ENCODE assay signal across 8 cellular contexts in genomic region chr16:67155305-67156145, GRCh38. TPM values are rescaled to one million over a fixed set of nuclear protein-coding genes. Genes with fewer than 3 reads are reported as not detected.
DNase-seq lines count a peak whose midpoint lies in the region; ATAC-seq and TF ChIP-seq lines count a peak whose summit lies in the region.

No MANE protein-coding gene starts in this region.

- H4K8ac ChIP-seq in H9 (replicated peaks; ENCODE audit: insufficient read length, low read depth, low read length) (no peak overlapping the region), mesenchymal stem cell (ENCODE audit: low read length) (no peak overlapping the region)

- no peak overlapping the region for H2BK120ac ChIP-seq in H9 (ENCODE audit: low read depth, low read length, poor library complexity, severe bottlenecking)
- H2BK120ac ChIP-seq in mesenchymal stem cell (ENCODE audit: low read depth, low read length), result no peak overlapping the region

- peaks cover 13 to 22% of the 10 kb centered on the region in 2 experiments for H3K4me1 Mint-ChIP-seq in H9
- H3K4me1 Mint-ChIP-seq in activated CD8-positive, alpha-beta T cell treated with anti-CD3 and anti-CD28 coated beads, Interleukin-2, amount 10 ng/mL, durations not matched to agents 7 days and 5 days (ENCODE audit: low read depth), result peaks cover 70% of the 10 kb centered on the region

- no peak overlapping the region for H3K4me3 ChIP-seq in mesenchymal stem cell (ENCODE audit: insufficient read depth in 1 of 2, low read depth in 1 of 2, low read length in 2 of 2)

- H3K14ac ChIP-seq in H9 (ENCODE audit: insufficient read depth, low read length) (no peak overlapping the region), mesenchymal stem cell (ENCODE audit: low read length in 2 of 2) (peak overlapping the region in 1 of 2 experiments; percentile 71)

- no peaks in the 10 kb centered on the region for H3K79me1 ChIP-seq in H9 (ENCODE audit: insufficient read depth, low read depth, low read length, poor library complexity, severe bottlenecking)
- peaks cover 11% of the 10 kb centered on the region for H3K79me1 ChIP-seq in mesenchymal stem cell (replicated peaks; ENCODE audit: low read length, poor library complexity, severe bottlenecking)

- H3K56ac ChIP-seq in H9 (ENCODE audit: insufficient read length, low read depth, low read length), result no peak overlapping the region

- peak overlapping the region; percentile 51 for H3K4me2 ChIP-seq in H9 (ENCODE audit: insufficient read depth, insufficient read length, low read length)
- H3K4me2 ChIP-seq in mesenchymal stem cell (ENCODE audit: low read length, poor library complexity, severe bottlenecking), result peak overlapping the region; percentile 76

- POLR2A ChIA-PET in activated CD8-positive, alpha-beta T cell treated with anti-CD3 and anti-CD28 coated beads, Interleukin-2, amount 10 ng/mL, durations not matched to agents 7 days and 5 days (lab: Charles Lee), result interaction anchor here (0.6 to 1.2 kb wide), 7 partner anchors 10 to 201 kb away, joined by 3 to 5 read pairs (median 3); partner anchors contain the start of gene HSF4

- H3K4ac ChIP-seq in H9 (ENCODE audit: low read depth, low read length), result no peak overlapping the region
- H3K4ac ChIP-seq in mesenchymal stem cell (ENCODE audit: low read depth in 1 of 2, low read length in 2 of 2), result no peak overlapping the region

- no peaks in the 10 kb centered on the region for H3K79me2 ChIP-seq in H9 (ENCODE audit: insufficient read depth, low read length)

- H3K27me3 ChIP-seq in H9 (ENCODE audit: insufficient read depth, low read length) (peaks cover 77% of the 10 kb centered on the region), mesenchymal stem cell (ENCODE audit: control insufficient read depth in 1 of 2, insufficient read depth in 1 of 2, low read length in 2 of 2) (peaks cover 0 to 40% of the 10 kb centered on the region in 2 experiments)

- H3K27ac ChIP-seq in H9 (ENCODE audit: insufficient read length, low read depth, low read length) (no peak overlapping the region), mesenchymal stem cell (ENCODE audit: low read length, poor library complexity, severe bottlenecking) (no peak overlapping the region)

- no peak overlapping the region for H4K91ac ChIP-seq in H9 (ENCODE audit: insufficient read length, low read depth, low read length)
- H4K91ac ChIP-seq in mesenchymal stem cell (ENCODE audit: low read length), result no peak overlapping the region

- H2BK20ac ChIP-seq in H9 (ENCODE audit: low read depth, low read length, poor library complexity, severe bottlenecking), result no peak overlapping the region

- H3K27me3 Mint-ChIP-seq in H9 (ENCODE audit: low read depth), result peaks cover 96% of the 10 kb centered on the region
- H3K27me3 Mint-ChIP-seq in activated CD8-positive, alpha-beta T cell treated with anti-CD3 and anti-CD28 coated beads, Interleukin-2, amount 10 ng/mL, durations not matched to agents 7 days and 5 days (ENCODE audit: low read depth), result peaks cover 3% of the 10 kb centered on the region

- H3K36me3 Mint-ChIP-seq in H9 (ENCODE audit: insufficient read depth in 1 of 3, low read depth in 3 of 3), result no peaks in the 10 kb centered on the region; a peak in 1 of 7 replicates
- peaks cover 35% of the 10 kb centered on the region for H3K36me3 Mint-ChIP-seq in activated CD8-positive, alpha-beta T cell treated with anti-CD3 and anti-CD28 coated beads, Interleukin-2, amount 10 ng/mL, durations not matched to agents 7 days and 5 days (ENCODE audit: low read depth)

- peak overlapping the region; percentile 56 to 75 for H3K4me3 Mint-ChIP-seq in H9
- peak overlapping the region; percentile 69 for H3K4me3 Mint-ChIP-seq in activated CD8-positive, alpha-beta T cell treated with anti-CD3 and anti-CD28 coated beads, Interleukin-2, amount 10 ng/mL, durations not matched to agents 7 days and 5 days

- H3K23ac ChIP-seq in H9 (ENCODE audit: insufficient read length, low read depth, low read length), result no peak overlapping the region
- no peak overlapping the region for H3K23ac ChIP-seq in mesenchymal stem cell (ENCODE audit: low read length in 2 of 2)

- ATAC-seq in activated CD8-positive, alpha-beta T cell treated with anti-CD3 and anti-CD28 coated beads, Interleukin-2, amount 10 ng/mL, durations not matched to agents 7 days and 5 days, result peak; percentile 43

- H3K9me3 Mint-ChIP-seq in H9, result peaks cover 0 to 7% of the 10 kb centered on the region in 2 experiments; a peak in 3 of 5 replicates
- no peaks in the 10 kb centered on the region for H3K9me3 Mint-ChIP-seq in activated CD8-positive, alpha-beta T cell treated with anti-CD3 and anti-CD28 coated beads, Interleukin-2, amount 10 ng/mL, durations not matched to agents 7 days and 5 days (ENCODE audit: insufficient read depth)

- DNase-seq in Ammon's horn (ENCODE audit: low spot score) (peak; percentile 81), H9 (peak; percentile 85), NCI-H82 (lab: John Stamatoyannopoulos, UW) (peak; percentile 78), mesenchymal stem cell (peak; percentile 66), OCI-M2 (lab: John Stamatoyannopoulos, UW; ENCODE audit: unreplicated experiment) (no peak)
- peak; percentile 82 for DNase-seq in activated CD8-positive, alpha-beta T cell treated with anti-CD3 and anti-CD28 coated beads, Interleukin-2, amount 10 ng/mL, durations not matched to agents 7 days and 5 days
- peak; percentile 67 for DNase-seq in effector CD8-positive, alpha-beta T cell (lab: John Stamatoyannopoulos, UW)
- DNase-seq in stimulated activated CD8-positive, alpha-beta memory T cell treated with anti-CD3 and anti-CD28 coated beads, Interleukin-15, amount 100 ng/mL, for 24 hours (ENCODE audit: low read depth), result peak; percentile 69

- WGBS in H9 (ENCODE audit: extremely low coverage, insufficient read length, low lambda C conversion rate), result no CpG with 5 or more reads among the region's 74 CpGs
- 9% methylated on average over 68 of the region's 74 CpGs for WGBS in mesenchymal stem cell

- H2BK15ac ChIP-seq in H9 (ENCODE audit: low read depth, low read length) (no peak overlapping the region), mesenchymal stem cell (ENCODE audit: low read depth, poor library complexity, severe bottlenecking) (no peak overlapping the region)

- H3K27ac Mint-ChIP-seq in H9, result no peak overlapping the region
- peak overlapping the region; percentile 57 for H3K27ac Mint-ChIP-seq in activated CD8-positive, alpha-beta T cell treated with anti-CD3 and anti-CD28 coated beads, Interleukin-2, amount 10 ng/mL, durations not matched to agents 7 days and 5 days

- H4K20me1 ChIP-seq in H9 (ENCODE audit: control insufficient read depth, insufficient read depth, insufficient read length), result no peaks in the 10 kb centered on the region

- H2BK12ac ChIP-seq in H9 (ENCODE audit: insufficient read length, low read depth, low read length) (no peak overlapping the region), mesenchymal stem cell (ENCODE audit: low read length in 2 of 2) (no peak overlapping the region)

- CTCF ChIA-PET in activated CD8-positive, alpha-beta T cell treated with anti-CD3 and anti-CD28 coated beads, Interleukin-2, amount 10 ng/mL, durations not matched to agents 7 days and 5 days (lab: Charles Lee), result interaction anchor here (0.6 to 6.9 kb wide), 80 partner anchors 8 to 282 kb away, joined by 3 to 149 read pairs (median 6); partner anchors contain the start of genes CBFB, CES4A, CIAO2B and FHOD1

- H2AFZ ChIP-seq in H9 (ENCODE audit: low read length), result no peak overlapping the region
- H2AFZ ChIP-seq in mesenchymal stem cell (ENCODE audit: low read depth, low read length), result no peak overlapping the region

- H3K4me1 ChIP-seq in H9 (ENCODE audit: insufficient read depth, low read length) (no peaks in the 10 kb centered on the region), mesenchymal stem cell (ENCODE audit: control insufficient read depth, insufficient read depth, low read depth, low read length) (peaks cover 36% of the 10 kb centered on the region)

- H3K18ac ChIP-seq in H9 (ENCODE audit: insufficient read length, low read depth, low read length), result no peak overlapping the region
- H3K18ac ChIP-seq in mesenchymal stem cell (ENCODE audit: low read depth in 1 of 2, low read length in 2 of 2), result no peak overlapping the region

- H2BK5ac ChIP-seq in H9 (ENCODE audit: insufficient read length, low read length) (no peak overlapping the region), mesenchymal stem cell (ENCODE audit: low read depth, low read length, poor library complexity, severe bottlenecking) (no peak overlapping the region)

- no peak overlapping the region for H2AK5ac ChIP-seq in H9 (ENCODE audit: insufficient read length, low read length)
- H2AK5ac ChIP-seq in mesenchymal stem cell (ENCODE audit: low read length, severe bottlenecking), result no peak overlapping the region

- H3K9me3 ChIP-seq in H9 (ENCODE audit: control insufficient read depth, low read depth, low read length) (no peaks in the 10 kb centered on the region), mesenchymal stem cell (ENCODE audit: control insufficient read depth, low read length) (no peaks in the 10 kb centered on the region)

- peaks cover 0 to 6% of the 10 kb centered on the region in 2 experiments for H3K36me3 ChIP-seq in mesenchymal stem cell (ENCODE audit: control insufficient read depth in 1 of 2, insufficient read depth in 2 of 2, low read depth in 1 of 2, low read length in 2 of 2)

- peak; percentile 99 for TF ChIP-seq CTCF in H9 (conservative IDR thresholded peaks at IDR 0.05)

- H3K9ac ChIP-seq in H9 (ENCODE audit: extremely low read depth, insufficient read length, low read length) (no peak overlapping the region), mesenchymal stem cell (ENCODE audit: low read length) (peak overlapping the region; percentile 32)

- H3T11ph ChIP-seq in H9 (ENCODE audit: low read length), result no peak overlapping the region

- H4K5ac ChIP-seq in H9 (ENCODE audit: insufficient read length, low read depth, low read length), result no peak overlapping the region

- peaks cover 25% of the 10 kb centered on the region for H3K23me2 ChIP-seq in H9 (ENCODE audit: insufficient read length, low read depth, low read length, poor library complexity, severe bottlenecking)

RNA-seq across cellular contexts. Expression of gene TRADD, which starts 4.2 kb away (rescaled TPM):
- 1.4 and 1.7 TPM in 2 replicates for total RNA-seq in H9 (2021)
- total RNA-seq in activated CD8-positive, alpha-beta T cell treated with anti-CD3 and anti-CD28 coated beads, Interleukin-2, amount 10 ng/mL, durations not matched to agents 7 days and 5 days, result 10 to 100 TPM; 39.2 to 40.7 TPM
- polyA plus RNA-seq in mesenchymal stem cell (2013, experiment 1 of 2), result 11.1 TPM
- polyA plus RNA-seq in mesenchymal stem cell (2013, experiment 2 of 2), result 11.5 TPM

RNA-seq across cellular contexts. Expression of gene FBXL8, which starts 4.2 kb away (rescaled TPM):
- total RNA-seq in H9 (2021), result 0.59 and 0.75 TPM in 2 replicates
- 10 to 100 TPM; 22.7 to 24.8 TPM for total RNA-seq in activated CD8-positive, alpha-beta T cell treated with anti-CD3 and anti-CD28 coated beads, Interleukin-2, amount 10 ng/mL, durations not matched to agents 7 days and 5 days
- polyA plus RNA-seq in mesenchymal stem cell (2013, experiment 1 of 2), result 6.1 TPM
- polyA plus RNA-seq in mesenchymal stem cell (2013, experiment 2 of 2), result 5.7 TPM

RNA-seq across cellular contexts. Expression of gene B3GNT9, which starts 4.7 kb away (rescaled TPM):
- 11.2 and 11.4 TPM in 2 replicates for total RNA-seq in H9 (2021)
- total RNA-seq in activated CD8-positive, alpha-beta T cell treated with anti-CD3 and anti-CD28 coated beads, Interleukin-2, amount 10 ng/mL, durations not matched to agents 7 days and 5 days, result 1 to 10 TPM; 6.6 to 7.2 TPM
- 32.5 TPM for polyA plus RNA-seq in mesenchymal stem cell (2013, experiment 1 of 2)
- 32.0 TPM for polyA plus RNA-seq in mesenchymal stem cell (2013, experiment 2 of 2)

RNA-seq across cellular contexts. Expression of gene HSF4, which starts 9.0 kb away (rescaled TPM):
- total RNA-seq in H9 (2021), result 1.2 and 1.5 TPM in 2 replicates
- 10 to 100 TPM; 31.5 to 34.4 TPM for total RNA-seq in activated CD8-positive, alpha-beta T cell treated with anti-CD3 and anti-CD28 coated beads, Interleukin-2, amount 10 ng/mL, durations not matched to agents 7 days and 5 days
- polyA plus RNA-seq in mesenchymal stem cell (2013, experiment 1 of 2), result 4.1 TPM
- 3.3 TPM for polyA plus RNA-seq in mesenchymal stem cell (2013, experiment 2 of 2)

RNA-seq across cellular contexts. Expression of gene NOL3, which starts 14.8 kb away (rescaled TPM):
- 5.6 and 5.9 TPM in 2 replicates for total RNA-seq in H9 (2021)
- 1 to 10 TPM; 7.4 to 8.2 TPM for total RNA-seq in activated CD8-positive, alpha-beta T cell treated with anti-CD3 and anti-CD28 coated beads, Interleukin-2, amount 10 ng/mL, durations not matched to agents 7 days and 5 days
- polyA plus RNA-seq in mesenchymal stem cell (2013, experiment 1 of 2), result 13.9 TPM
- polyA plus RNA-seq in mesenchymal stem cell (2013, experiment 2 of 2), result 12.8 TPM

Comparison
In these comparisons a context has a peak if more than half of its experiments do, and no peak if none do; other contexts are left out.
1. RNA of gene TRADD, which starts 4.2 kb away (total RNA-seq): 39.2 to 40.7 TPM in activated CD8-positive, alpha-beta T cell treated with anti-CD3 and anti-CD28 coated beads, Interleukin-2, amount 10 ng/mL, durations not matched to agents 7 days and 5 days; 1.4 to 1.7 TPM in H9; every median in the first group is over 10 times any median in the second.
2. RNA of gene FBXL8, which starts 4.2 kb away (total RNA-seq): 22.7 to 24.8 TPM in activated CD8-positive, alpha-beta T cell treated with anti-CD3 and anti-CD28 coated beads, Interleukin-2, amount 10 ng/mL, durations not matched to agents 7 days and 5 days; 0.59 to 0.75 TPM in H9; every median in the first group is over 10 times any median in the second.